2 cellular contexts compared by ENCODE assay signal in genomic region chr21:31518580-31518979, GRCh38.
TF ChIP-seq lines count a peak whose summit lies in the region.

No MANE protein-coding gene starts in this region.

TF ChIP-seq in H1, 55 proteins besides CTCF, POLR2A, EP300 and RAD21:
- TF ChIP-seq RNF2 (IDR thresholded peaks at IDR 0.05; ENCODE audit: borderline replicate concordance, low read depth, low read length, missing control alignments, poor library complexity, severe bottlenecking) (no peak), CBX8 (IDR thresholded peaks at IDR 0.05; ENCODE audit: borderline replicate concordance, low read depth, low read length) (no peak)

TF ChIP-seq in SK-N-SH, 30 proteins besides CTCF, POLR2A, EP300 and RAD21:
- TF ChIP-seq RXRA (IDR thresholded peaks at IDR 0.05; ENCODE audit: borderline replicate concordance, low read depth) (no peak), FOSL2 (IDR thresholded peaks at IDR 0.05; ENCODE audit: borderline replicate concordance, low read depth) (no peak), ELF1 (IDR thresholded peaks at IDR 0.05) (no peak), FOXJ3 (CRISPR knock-in tag; IDR thresholded peaks at IDR 0.05) (no peak), YY1 (IDR thresholded peaks at IDR 0.05; ENCODE audit: low read depth) (no peak), USF2 (IDR thresholded peaks at IDR 0.05; ENCODE audit: borderline replicate concordance, low read depth, low read length) (no peak), TCF12 (IDR thresholded peaks at IDR 0.05) (no peak), NFIC (IDR thresholded peaks at IDR 0.05; ENCODE audit: borderline replicate concordance) (no peak), MEF2A (IDR thresholded peaks at IDR 0.05; ENCODE audit: borderline replicate concordance, low read depth) (no peak), RFX5 (IDR thresholded peaks at IDR 0.05; ENCODE audit: low read length) (no peak), RCOR1 (IDR thresholded peaks at IDR 0.05; ENCODE audit: low read length) (no peak), ZBTB33 (IDR thresholded peaks at IDR 0.05; ENCODE audit: borderline replicate concordance, low read depth) (no peak), MXI1 (IDR thresholded peaks at IDR 0.05; ENCODE audit: low read depth, low read length) (no peak), EZH2phosphoT487 (IDR thresholded peaks at IDR 0.05; ENCODE audit: borderline replicate concordance, low read depth) (no peak), SIN3A (IDR thresholded peaks at IDR 0.05; ENCODE audit: borderline replicate concordance, low read depth, low read length) (no peak), FOXM1 (IDR thresholded peaks at IDR 0.05; ENCODE audit: low read depth) (no peak), TAF1 (IDR thresholded peaks at IDR 0.05; ENCODE audit: borderline replicate concordance, low read depth, low read length) (no peak), GATA2 (CRISPR knock-in tag; IDR thresholded peaks at IDR 0.05) (no peak)
